ENCODE assay signal across 15 cellular contexts in genomic region chr12:113298472-113298817, GRCh38. TPM values are rescaled to one million over a fixed set of nuclear protein-coding genes. Genes with fewer than 3 reads are reported as not detected.
DNase-seq lines count a peak whose midpoint lies in the region; ATAC-seq, FAIRE-seq and TF ChIP-seq lines count a peak whose summit lies in the region.
"Had no signal": no experiment of that assay in that cellular context is flagged by ENCODE, and none has a peak within 500 bp of the region (broad histone marks: within the 10 kb centered on the region; RNA-seq: fewer than 3 reads in every experiment).

No MANE protein-coding gene starts in this region.

- no peak overlapping the region for H3K9ac ChIP-seq in kidney (ENCODE audit: low read length in 2 of 2)

- H3K27me3 ChIP-seq in CD4-positive, alpha-beta memory T cell (ENCODE audit: insufficient read depth, low read length): no peaks in the 10 kb centered on the region
- H3K27me3 ChIP-seq in brain microvascular endothelial cell (replicated peaks) (no peaks in the 10 kb centered on the region), foreskin keratinocyte (no peaks in the 10 kb centered on the region)
- H3K27me3 ChIP-seq: SJCRH30 had no signal

- no peaks in the 10 kb centered on the region for H3K9me3 Mint-ChIP-seq in CD4-positive, alpha-beta memory T cell
- no peaks in the 10 kb centered on the region for H3K9me3 Mint-ChIP-seq in stimulated activated effector memory CD8-positive, alpha-beta T cell treated with anti-CD3 and anti-CD28 coated beads, Interleukin-12 subunit alpha, Interleukin-12 subunit beta, amount 100 ng/mL, for 72 hours
- H3K9me3 Mint-ChIP-seq: activated CD8-positive, alpha-beta T cell treated with anti-CD3 and anti-CD28 coated beads for 36 hours; nephron had no signal

- H3K4me1 ChIP-seq in CD4-positive, alpha-beta memory T cell (ENCODE audit: insufficient read depth, low read length): peaks cover 7% of the 10 kb centered on the region
- H3K4me1 ChIP-seq in kidney (ENCODE audit: control insufficient read depth in 1 of 2, insufficient read depth in 1 of 2, low read depth in 1 of 2, low read length in 2 of 2): peaks cover 23 to 31% of the 10 kb centered on the region in 2 donors
- H3K4me1 ChIP-seq in foreskin keratinocyte: peaks cover 19% of the 10 kb centered on the region
- H3K4me1 ChIP-seq: SJCRH30 had no signal

- no peak overlapping the region for H3K4me3 ChIP-seq in CD4-positive, alpha-beta memory T cell (ENCODE audit: low read length in 2 of 2)
- H3K4me3 ChIP-seq in kidney (ENCODE audit: low read length in 2 of 2) (no peak overlapping the region), brain microvascular endothelial cell (ENCODE audit: low read depth, low read length) (no peak overlapping the region)
- H3K4me3 ChIP-seq: SJCRH30 had no signal

- H3K27ac Mint-ChIP-seq in CD4-positive, alpha-beta memory T cell: peak overlapping the region in 4 of 7 donors; percentile 22 to 75 (median 45)
- H3K27ac Mint-ChIP-seq in T-helper 17 cell: peak overlapping the region; percentile 79
- peak overlapping the region; percentile 77 for H3K27ac Mint-ChIP-seq in stimulated activated effector memory CD8-positive, alpha-beta T cell treated with anti-CD3 and anti-CD28 coated beads, Interleukin-12 subunit alpha, Interleukin-12 subunit beta, amount 100 ng/mL, for 72 hours
- H3K27ac Mint-ChIP-seq: nephron had no signal

- FAIRE-seq in kidney (lab: Jason Lieb, UNC): no peak

- H3K27ac ChIP-seq in CD4-positive, alpha-beta memory T cell (ENCODE audit: low read depth, low read length): no peak overlapping the region
- H3K27ac ChIP-seq in kidney (ENCODE audit: low read depth in 2 of 2, low read length in 2 of 2): peak overlapping the region in 1 of 2 donors; percentile 23
- no peak overlapping the region for H3K27ac ChIP-seq in brain microvascular endothelial cell
- no peak overlapping the region for H3K27ac ChIP-seq in foreskin keratinocyte
- H3K27ac ChIP-seq: SJCRH30 had no signal

- CTCF ChIA-PET in CD4-positive, alpha-beta memory T cell (lab: Charles Lee; ENCODE audit: partially characterized antibody): interaction anchor here (1.2 kb wide), 1 partner anchor 9 kb away, joined by 3 read pairs; no protein-coding TSS in a partner anchor

- POLR2A ChIA-PET in CD4-positive, alpha-beta memory T cell (lab: Charles Lee; ENCODE audit: partially characterized antibody): no interaction called here

- intact Hi-C loops in CD4-positive, alpha-beta memory T cell (cut with micrococcal nuclease): no loop called here
- intact Hi-C loops in kidney (cut with DNase I): no loop called here

- H3K36me3 ChIP-seq in CD4-positive, alpha-beta memory T cell (ENCODE audit: insufficient read depth, low read length): peaks cover 11% of the 10 kb centered on the region
- peaks cover 15 to 25% of the 10 kb centered on the region in 2 donors for H3K36me3 ChIP-seq in kidney (ENCODE audit: control insufficient read depth in 1 of 2, insufficient read depth in 2 of 2, low read length in 2 of 2)
- peaks cover 7% of the 10 kb centered on the region for H3K36me3 ChIP-seq in brain microvascular endothelial cell (replicated peaks)
- H3K36me3 ChIP-seq: SJCRH30 had no signal

- H3K4me3 Mint-ChIP-seq in CD4-positive, alpha-beta memory T cell: no peak overlapping the region
- no peak overlapping the region for H3K4me3 Mint-ChIP-seq in T-helper 17 cell
- H3K4me3 Mint-ChIP-seq in stimulated activated effector memory CD8-positive, alpha-beta T cell treated with anti-CD3 and anti-CD28 coated beads, Interleukin-12 subunit alpha, Interleukin-12 subunit beta, amount 100 ng/mL, for 72 hours: no peak overlapping the region
- H3K4me3 Mint-ChIP-seq: activated CD8-positive, alpha-beta T cell treated with anti-CD3 and anti-CD28 coated beads for 36 hours; nephron had no signal

- no peak for DNase-seq in CD4-positive, alpha-beta memory T cell
- no peak for DNase-seq in T-helper 17 cell
- DNase-seq in kidney: peak; percentile 38
- DNase-seq in stimulated activated effector memory CD8-positive, alpha-beta T cell treated with anti-CD3 and anti-CD28 coated beads, Interleukin-12 subunit alpha, Interleukin-12 subunit beta, amount 100 ng/mL, for 72 hours (ENCODE audit: low spot score in 2 of 2): no peak
- no peak for DNase-seq in NOMO-1 (lab: John Stamatoyannopoulos, UW; ENCODE audit: unreplicated experiment in 2 of 2)
- DNase-seq in NCI-H187 (lab: John Stamatoyannopoulos, UW): no peak
- DNase-seq in brain microvascular endothelial cell: no peak
- DNase-seq in foreskin keratinocyte: no peak
- DNase-seq: activated CD8-positive, alpha-beta T cell treated with anti-CD3 and anti-CD28 coated beads for 36 hours; activated gamma-delta T cell treated with Interleukin-2 at 50 U/mL for 16 hours; AML-193; central memory CD4-positive, alpha-beta T cell; DND-41; SJCRH30 had no signal

- no peaks in the 10 kb centered on the region for H3K9me3 ChIP-seq in CD4-positive, alpha-beta memory T cell (ENCODE audit: control insufficient read depth in 1 of 2, low read length in 2 of 2)
- H3K9me3 ChIP-seq in T-helper 17 cell (ENCODE audit: control insufficient read depth, low read length, poor library complexity, severe bottlenecking) (no peaks in the 10 kb centered on the region), kidney (ENCODE audit: control insufficient read depth in 1 of 2, low read length in 2 of 2) (no peaks in the 10 kb centered on the region)
- H3K9me3 ChIP-seq: SJCRH30 had no signal

- H3K27me3 Mint-ChIP-seq in CD4-positive, alpha-beta memory T cell: no peaks in the 10 kb centered on the region
- no peaks in the 10 kb centered on the region for H3K27me3 Mint-ChIP-seq in T-helper 17 cell
- H3K27me3 Mint-ChIP-seq: activated CD8-positive, alpha-beta T cell treated with anti-CD3 and anti-CD28 coated beads for 36 hours had no signal

- peaks cover 5 to 12% (median 7%) of the 10 kb centered on the region in 4 donors for H3K4me1 Mint-ChIP-seq in CD4-positive, alpha-beta memory T cell
- H3K4me1 Mint-ChIP-seq in T-helper 17 cell: peaks cover 8% of the 10 kb centered on the region
- H3K4me1 Mint-ChIP-seq in stimulated activated effector memory CD8-positive, alpha-beta T cell treated with anti-CD3 and anti-CD28 coated beads, Interleukin-12 subunit alpha, Interleukin-12 subunit beta, amount 100 ng/mL, for 72 hours: peaks cover 7% of the 10 kb centered on the region
- H3K4me1 Mint-ChIP-seq: nephron had no signal

- no peak for TF ChIP-seq CTCF in kidney (IDR thresholded peaks at IDR 0.05; ENCODE audit: borderline replicate concordance, extremely low read depth, insufficient read depth)
- TF ChIP-seq CTCF in brain microvascular endothelial cell (IDR thresholded peaks at IDR 0.05; ENCODE audit: low read depth, low read length, missing control alignments): no peak
- TF ChIP-seq CTCF in foreskin keratinocyte (conservative IDR thresholded peaks at IDR 0.05): no peak

- peaks cover 14 to 56% of the 10 kb centered on the region in 2 donors for H3K36me3 Mint-ChIP-seq in CD4-positive, alpha-beta memory T cell
- H3K36me3 Mint-ChIP-seq in T-helper 17 cell (ENCODE audit: low read depth): peaks cover 6% of the 10 kb centered on the region
- peaks cover 15% of the 10 kb centered on the region for H3K36me3 Mint-ChIP-seq in stimulated activated effector memory CD8-positive, alpha-beta T cell treated with anti-CD3 and anti-CD28 coated beads, Interleukin-12 subunit alpha, Interleukin-12 subunit beta, amount 100 ng/mL, for 72 hours

- ATAC-seq in T-helper 17 cell: no peak
- no peak for ATAC-seq in stimulated activated effector memory CD8-positive, alpha-beta T cell treated with anti-CD3 and anti-CD28 coated beads, Interleukin-12 subunit alpha, Interleukin-12 subunit beta, amount 100 ng/mL, for 72 hours
- ATAC-seq in foreskin keratinocyte: no peak
- ATAC-seq: activated CD8-positive, alpha-beta T cell treated with anti-CD3 and anti-CD28 coated beads for 36 hours had no signal

- in situ Hi-C loops in brain microvascular endothelial cell (cut with HindIII; ENCODE audit: low pct_ligation_motif_present, low sequenced_read_pairs): no loop called here

RNA-seq across cellular contexts. Expression of gene SLC8B1, which starts 36.5 kb away (rescaled TPM):
- 10 to 100 TPM; 91.2 to 93.5 TPM for total RNA-seq in CD4-positive, alpha-beta memory T cell
- polyA plus RNA-seq in CD4-positive, alpha-beta memory T cell: 10 to 100 TPM; 33.9 to 51.7 TPM
- 10 to 100 TPM; 58.6 to 66.0 TPM for total RNA-seq in T-helper 17 cell
- total RNA-seq in kidney: 61.5 TPM
- polyA plus RNA-seq in kidney (ENCODE audit: insufficient read depth, low read depth, low replicate concordance): 18.6 TPM
- 11.7 and 12.3 TPM in 2 replicates for total RNA-seq in foreskin keratinocyte
- polyA plus RNA-seq in foreskin keratinocyte: 9.5 and 11.4 TPM in 2 replicates

RNA-seq across cellular contexts. Expression of gene PLBD2, which starts 59.9 kb away (rescaled TPM):
- 10 to 100 TPM; 15.6 to 18.4 TPM for total RNA-seq in CD4-positive, alpha-beta memory T cell
- polyA plus RNA-seq in CD4-positive, alpha-beta memory T cell: 10 to 100 TPM in 1 of 2 donors, 1 to 10 TPM in 1; 2.2 to 10.7 TPM
- 10 to 100 TPM; 14.0 to 19.0 TPM for total RNA-seq in T-helper 17 cell
- 37.9 TPM for total RNA-seq in kidney
- polyA plus RNA-seq in kidney (ENCODE audit: insufficient read depth, low read depth, low replicate concordance): 12.1 TPM
- 10.0 and 11.7 TPM in 2 replicates for total RNA-seq in foreskin keratinocyte
- polyA plus RNA-seq in foreskin keratinocyte: 11.5 and 13.0 TPM in 2 replicates
